Comparison of ENCODE assay signal across 20 cellular contexts in the genomic region with DNA sequence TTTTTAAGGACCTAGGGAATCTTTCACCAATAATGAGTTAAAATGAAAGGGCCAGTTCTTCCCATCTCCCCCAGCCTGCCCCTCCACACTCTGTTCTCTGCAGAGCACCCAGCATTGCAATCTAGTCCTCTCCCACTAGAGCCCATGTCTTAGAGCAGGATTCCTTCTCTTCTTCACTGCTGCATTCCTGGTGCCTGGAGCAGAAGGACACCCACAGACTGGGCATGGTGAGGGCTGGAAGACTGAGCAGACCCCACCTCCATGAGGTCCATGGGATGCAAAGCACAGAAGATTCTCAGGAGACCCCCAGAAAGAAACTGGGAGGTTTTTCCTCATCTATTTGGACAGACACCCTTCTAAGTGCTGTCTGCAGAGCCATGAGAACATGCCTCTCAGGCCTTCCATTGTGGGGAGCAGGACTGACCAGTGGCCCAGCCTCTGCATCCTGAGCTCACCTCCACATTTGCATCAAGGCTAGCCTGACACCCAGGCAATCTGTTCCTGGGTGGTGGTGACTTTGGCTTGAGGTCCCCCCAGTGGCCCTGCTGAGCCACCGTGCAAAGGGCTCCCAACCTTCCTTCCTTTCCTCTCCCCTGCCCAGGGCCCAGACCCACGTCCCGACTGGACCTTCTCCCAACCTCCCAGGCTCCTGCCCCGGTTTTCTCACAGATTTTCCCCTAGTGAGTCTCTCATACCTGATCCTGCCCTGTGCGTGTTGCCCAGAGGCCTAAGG.
DNase-seq lines count a peak whose midpoint lies in the region; ATAC-seq and TF ChIP-seq lines count a peak whose summit lies in the region.
"Had no signal": no experiment of that assay in that cellular context is flagged by ENCODE, and none has a peak within 500 bp of the region (broad histone marks: within the 10 kb centered on the region; RNA-seq: fewer than 3 reads in every experiment).

No MANE protein-coding gene starts in this region.

- peaks cover 10 to 29% of the 10 kb centered on the region in 2 experiments for H3K4me1 ChIP-seq in HCT116 (ENCODE audit: control insufficient read depth in 1 of 2, insufficient read depth in 2 of 2, low read length in 2 of 2)
- no peaks in the 10 kb centered on the region for H3K4me1 ChIP-seq in CD4-positive, alpha-beta memory T cell (ENCODE audit: insufficient read depth, low read length)
- H3K4me1 ChIP-seq: BLaER1 had no signal

- H3K36me3 Mint-ChIP-seq in osteocyte (ENCODE audit: unreplicated experiment), result peaks cover 4% of the 10 kb centered on the region
- no peaks in the 10 kb centered on the region for H3K36me3 Mint-ChIP-seq in CD4-positive, alpha-beta memory T cell

- DNase-seq in AG10803 (ENCODE audit: low read depth) (no peak), HCT116 (ENCODE audit: low read depth, low spot score) (no peak), osteocyte (ENCODE audit: extremely low spot score, unreplicated experiment) (no peak), RKO (ENCODE audit: low spot score) (no peak)
- DNase-seq in CD4-positive, alpha-beta memory T cell, result no peak
- DNase-seq: CD8-positive, alpha-beta memory T cell; DMS79 treated with DMSO at 0.1 percent for 48 hours; MG63; NCI-H1092; NCI-H146; NCI-H2081; NCI-H82; SHP77 had no signal

- H2AFZ ChIP-seq in HCT116 (ENCODE audit: low read depth, low read length, poor library complexity, severe bottlenecking), result no peak overlapping the region

- no TSS peak for BruUV-seq in HCT116 (replicated peaks; lab: Mats Ljungman, UMichigan)

- H3K27me3 ChIP-seq in HCT116 (ENCODE audit: insufficient read depth, low read length), result no peaks in the 10 kb centered on the region
- H3K27me3 ChIP-seq in CD4-positive, alpha-beta memory T cell (ENCODE audit: insufficient read depth, low read length), result no peaks in the 10 kb centered on the region
- H3K27me3 ChIP-seq: BLaER1, MG63 had no signal

- H3K9me3 Mint-ChIP-seq in osteocyte (ENCODE audit: unreplicated experiment), result peaks cover 5% of the 10 kb centered on the region
- peaks cover 0 to 11% (median 8%) of the 10 kb centered on the region in 8 donors for H3K9me3 Mint-ChIP-seq in CD4-positive, alpha-beta memory T cell

- no peak overlapping the region for H3K4me3 ChIP-seq in AG10803 (ENCODE audit: low read length)
- H3K4me3 ChIP-seq in HCT116 (replicated peaks in 1 of 2; ENCODE audit: low read depth in 1 of 2, low read length in 2 of 2), result no peak overlapping the region
- H3K4me3 ChIP-seq in CD4-positive, alpha-beta memory T cell (ENCODE audit: low read length in 2 of 2), result no peak overlapping the region
- H3K4me3 ChIP-seq: BLaER1, GM12878, MG63 had no signal

- no peaks in the 10 kb centered on the region for H3K9me2 ChIP-seq in HCT116 (ENCODE audit: insufficient read depth)

- intact Hi-C loops in HCT116 (cut with micrococcal nuclease), result no loop called here
- intact Hi-C loops in CD4-positive, alpha-beta memory T cell (cut with micrococcal nuclease), result no loop called here

- peaks cover 0 to 10% of the 10 kb centered on the region in 2 experiments; a peak in 1 of 4 replicates for H3K9me3 ChIP-seq in HCT116 (ENCODE audit: control insufficient read depth in 1 of 2, insufficient read depth in 1 of 2, low read depth in 1 of 2, low read length in 2 of 2)
- H3K9me3 ChIP-seq in CD4-positive, alpha-beta memory T cell (ENCODE audit: control insufficient read depth in 1 of 2, low read length in 2 of 2), result no peaks in the 10 kb centered on the region
- H3K9me3 ChIP-seq: MG63 had no signal

- no peak overlapping the region for H3K4me3 Mint-ChIP-seq in osteocyte (ENCODE audit: unreplicated experiment)
- H3K4me3 Mint-ChIP-seq in CD4-positive, alpha-beta memory T cell, result no peak overlapping the region
- H3K4me3 Mint-ChIP-seq: CD8-positive, alpha-beta memory T cell had no signal

- RAD21 ChIA-PET in HCT116 (lab: Charles Lee; ENCODE audit: low non-redundant PET in 1 of 2, low total read pairs in 2 of 2, uncharacterized antibody in 2 of 2, unreplicated experiment in 2 of 2), result no interaction called here

- no peaks in the 10 kb centered on the region for H3K79me2 ChIP-seq in HCT116 (ENCODE audit: insufficient read depth, low read length)

- TF ChIP-seq RAD21 in HCT116 (IDR thresholded peaks at IDR 0.05; ENCODE audit: low read depth), result peak; percentile 47

- no peak overlapping the region for H3K4me2 ChIP-seq in HCT116 (ENCODE audit: low read length)
- H3K4me2 ChIP-seq: BLaER1, KMS-11 had no signal

- no peaks in the 10 kb centered on the region for H3K27me3 Mint-ChIP-seq in osteocyte (ENCODE audit: unreplicated experiment)
- peaks cover 14% of the 10 kb centered on the region in 2 donors for H3K27me3 Mint-ChIP-seq in CD4-positive, alpha-beta memory T cell

- H3K9ac ChIP-seq in HCT116 (ENCODE audit: low read length), result no peak overlapping the region
- H3K9ac ChIP-seq: BLaER1, KMS-11 had no signal

- TF ChIP-seq POLR2A in HCT116 (IDR thresholded peaks at IDR 0.05; ENCODE audit: borderline replicate concordance, extremely low read depth, insufficient read depth, insufficient read length), result no peak

- H3K27ac Mint-ChIP-seq in osteocyte (ENCODE audit: unreplicated experiment), result peak overlapping the region; percentile 31
- H3K27ac Mint-ChIP-seq in CD4-positive, alpha-beta memory T cell, result no peak overlapping the region

- CTCF ChIA-PET in HCT116 (lab: Charles Lee), result interaction anchor here (0.7 kb wide), 1 partner anchor 21 kb away, joined by 3 read pairs; no protein-coding TSS in a partner anchor
- CTCF ChIA-PET in CD4-positive, alpha-beta memory T cell (lab: Charles Lee; ENCODE audit: partially characterized antibody), result no interaction called here

- H4K20me1 ChIP-seq in HCT116 (ENCODE audit: insufficient read depth), result no peaks in the 10 kb centered on the region
- H4K20me1 ChIP-seq: BLaER1 had no signal

- H3K27ac ChIP-seq in HCT116 (ENCODE audit: low read depth, low read length), result no peak overlapping the region
- peak overlapping the region; percentile 30 for H3K27ac ChIP-seq in cingulate gyrus (ENCODE audit: low read depth, low read length)
- H3K27ac ChIP-seq in CD4-positive, alpha-beta memory T cell (ENCODE audit: low read depth, low read length), result no peak overlapping the region
- H3K27ac ChIP-seq: BLaER1, KMS-11 had no signal

- peaks cover 72% of the 10 kb centered on the region for H3K4me1 Mint-ChIP-seq in osteocyte (ENCODE audit: unreplicated experiment)
- no peaks in the 10 kb centered on the region for H3K4me1 Mint-ChIP-seq in CD4-positive, alpha-beta memory T cell
- H3K4me1 Mint-ChIP-seq: CD8-positive, alpha-beta memory T cell had no signal

- POLR2A ChIA-PET in HCT116 (lab: Charles Lee), result no interaction called here
- POLR2A ChIA-PET in CD4-positive, alpha-beta memory T cell (lab: Charles Lee; ENCODE audit: partially characterized antibody), result no interaction called here

- no peaks in the 10 kb centered on the region for H3K36me3 ChIP-seq in HCT116 (ENCODE audit: control insufficient read depth in 1 of 2, insufficient read depth in 2 of 2, low read length in 2 of 2)
- no peaks in the 10 kb centered on the region for H3K36me3 ChIP-seq in CD4-positive, alpha-beta memory T cell (ENCODE audit: insufficient read depth, low read length)
- H3K36me3 ChIP-seq: BLaER1, MG63 had no signal

- no peak for ATAC-seq in HCT116
- ATAC-seq in GM19328 (IDR thresholded peaks at IDR 0.05; ENCODE audit: unreplicated experiment), result no peak
- no peak for ATAC-seq in HG03196 (IDR thresholded peaks at IDR 0.05; ENCODE audit: unreplicated experiment)
- ATAC-seq: GM12878, Panc1 had no signal

- TF ChIP-seq CTCF in AG10803 (conservative IDR thresholded peaks at IDR 0.05; ENCODE audit: low read length), result peak; percentile 14; the same call in 1 of the 2 replicates
- TF ChIP-seq CTCF in HCT116 (IDR thresholded peaks at IDR 0.05 in 2 of 3, conservative IDR thresholded peaks at IDR 0.05 in 1 of 3; ENCODE audit: borderline replicate concordance in 1 of 3, insufficient read depth in 1 of 3, low read depth in 2 of 3, low read length in 2 of 3), result no peak
- TF ChIP-seq CTCF in osteocyte (IDR thresholded peaks at IDR 0.05), result no peak

TF ChIP-seq in HCT116, 20 proteins besides CTCF, POLR2A, EP300 and RAD21 (continues in another document):
- no peak for TF ChIP-seq FOSL1 (IDR thresholded peaks at IDR 0.05; ENCODE audit: low read depth)
- no peak for TF ChIP-seq CEBPB (IDR thresholded peaks at IDR 0.05; ENCODE audit: low read depth)
- TF ChIP-seq EGR1 (IDR thresholded peaks at IDR 0.05; ENCODE audit: low read depth), result no peak
- TF ChIP-seq, protein P1, sequence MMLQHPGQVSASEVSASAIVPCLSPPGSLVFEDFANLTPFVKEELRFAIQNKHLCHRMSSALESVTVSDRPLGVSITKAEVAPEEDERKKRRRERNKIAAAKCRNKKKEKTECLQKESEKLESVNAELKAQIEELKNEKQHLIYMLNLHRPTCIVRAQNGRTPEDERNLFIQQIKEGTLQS (IDR thresholded peaks at IDR 0.05), result no peak
- TF ChIP-seq EZH2 (IDR thresholded peaks at IDR 0.05), result no peak
- no peak for TF ChIP-seq SIN3A (IDR thresholded peaks at IDR 0.05; ENCODE audit: low read depth)
- TF ChIP-seq, protein P2, sequence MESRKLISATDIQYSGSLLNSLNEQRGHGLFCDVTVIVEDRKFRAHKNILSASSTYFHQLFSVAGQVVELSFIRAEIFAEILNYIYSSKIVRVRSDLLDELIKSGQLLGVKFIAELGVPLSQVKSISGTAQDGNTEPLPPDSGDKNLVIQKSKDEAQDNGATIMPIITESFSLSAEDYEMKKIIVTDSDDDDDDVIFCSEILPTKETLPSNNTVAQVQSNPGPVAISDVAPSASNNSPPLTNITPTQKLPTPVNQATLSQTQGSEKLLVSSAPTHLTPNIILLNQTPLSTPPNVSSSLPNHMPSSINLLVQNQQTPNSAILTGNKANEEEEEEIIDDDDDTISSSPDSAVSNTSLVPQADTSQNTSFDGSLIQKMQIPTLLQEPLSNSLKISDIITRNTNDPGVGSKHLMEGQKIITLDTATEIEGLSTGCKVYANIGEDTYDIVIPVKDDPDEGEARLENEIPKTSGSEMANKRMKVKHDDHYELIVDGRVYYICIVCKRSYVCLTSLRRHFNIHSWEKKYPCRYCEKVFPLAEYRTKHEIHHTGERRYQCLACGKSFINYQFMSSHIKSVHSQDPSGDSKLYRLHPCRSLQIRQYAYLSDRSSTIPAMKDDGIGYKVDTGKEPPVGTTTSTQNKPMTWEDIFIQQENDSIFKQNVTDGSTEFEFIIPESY (IDR thresholded peaks at IDR 0.05; ENCODE audit: extremely low read depth, insufficient replicate concordance, low read length), result no peak
- no peak for TF ChIP-seq SP1 (IDR thresholded peaks at IDR 0.05; ENCODE audit: low read depth)
- TF ChIP-seq SRF (IDR thresholded peaks at IDR 0.05; ENCODE audit: low read depth), result no peak
- TF ChIP-seq CBX3 (IDR thresholded peaks at IDR 0.05; ENCODE audit: low read depth), result no peak
- TF ChIP-seq YY1 (IDR thresholded peaks at IDR 0.05; ENCODE audit: extremely low read depth, insufficient replicate concordance, low read depth, low read length), result no peak
- TF ChIP-seq ZNF274 (IDR thresholded peaks at IDR 0.05; ENCODE audit: low read depth, low read length), result no peak
- TF ChIP-seq EZH2phosphoT487 (IDR thresholded peaks at IDR 0.05; ENCODE audit: borderline replicate concordance), result no peak
- TF ChIP-seq ZFX (IDR thresholded peaks at IDR 0.05), result no peak
